Comparison of ENCODE assay signal across 18 cellular contexts in the genomic region with DNA sequence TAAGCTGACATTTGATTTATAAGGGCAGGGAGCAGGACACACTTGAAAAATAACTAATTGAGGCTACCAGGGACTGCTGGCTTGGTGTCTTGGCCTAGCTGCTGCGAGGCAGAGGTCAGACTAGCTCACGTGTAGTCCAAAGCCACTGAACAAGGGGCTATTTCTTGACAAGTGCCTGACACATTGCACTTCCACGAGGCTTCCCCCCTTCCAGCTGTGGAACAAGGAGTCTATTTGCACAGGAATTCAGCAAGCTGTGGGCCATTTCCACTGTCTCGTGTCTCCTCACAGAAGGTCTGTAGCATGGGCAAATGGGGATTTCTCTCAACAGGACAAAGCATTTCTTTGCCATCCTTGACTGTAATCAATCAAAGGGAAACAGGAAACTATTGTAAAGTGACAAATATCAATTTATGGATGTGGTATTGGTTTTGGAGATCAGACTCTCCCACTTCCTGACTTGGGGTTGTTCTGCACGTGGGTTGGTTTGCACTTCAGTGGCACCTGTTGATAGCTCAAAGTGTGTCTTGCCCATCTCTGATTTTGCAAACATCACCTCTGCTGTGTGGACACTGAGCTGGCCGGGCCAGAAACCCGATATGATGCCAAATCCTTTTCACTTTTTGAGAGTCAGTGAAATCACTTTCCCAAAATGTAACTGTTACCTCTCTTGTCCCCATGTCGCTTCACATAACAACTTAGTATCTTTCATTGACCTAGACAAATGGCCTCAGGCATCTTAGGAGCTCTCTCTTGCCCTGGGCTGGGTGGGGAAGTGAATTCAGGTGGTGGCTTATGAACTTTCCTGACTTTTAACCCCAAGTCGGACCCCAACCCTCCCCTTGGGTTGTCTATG.
"Had no signal": no experiment of that assay in that cellular context is flagged by ENCODE, and none has a peak within 500 bp of the region (broad histone marks: within the 10 kb centered on the region; RNA-seq: fewer than 3 reads in every experiment).

No MANE protein-coding gene starts in this region.

- H3K4me1 ChIP-seq: gastroesophageal sphincter, prostate gland, transverse colon, uterus had no signal

- H3K27me3 ChIP-seq: gastroesophageal sphincter, ovary, transverse colon, uterus had no signal

- H3K9me3 ChIP-seq: gastroesophageal sphincter, ovary, prostate gland, transverse colon, uterus had no signal

- H3K27ac ChIP-seq: coronary artery, gastroesophageal sphincter, ovary, prostate gland, transverse colon, uterus had no signal

- H3K4me3 Mint-ChIP-seq: activated naive CD8-positive, alpha-beta T cell treated with anti-CD3 and anti-CD28 coated beads for 36 hours; activated T-cell treated with anti-CD3 and anti-CD28 coated beads, Interleukin-2, amount 50 U/mL, for 4 hours; natural killer cell; WTC11 had no signal

- H3K27ac Mint-ChIP-seq: activated naive CD8-positive, alpha-beta T cell treated with anti-CD3 and anti-CD28 coated beads for 36 hours; activated T-helper 2 cell treated with anti-CD3 and anti-CD28 coated beads, Interferon-gamma antibody, Interleukin-2, Interleukin-4, amounts not matched to agents 10 μg/mL and 5 μg/mL and 100 μg/mL, durations not matched to agents 14 hours and 24 hours and 36 hours; natural killer cell; WTC11 had no signal

- H3K4me3 ChIP-seq: coronary artery, gastroesophageal sphincter, ovary, prostate gland, transverse colon, uterus had no signal

- DNase-seq: activated CD8-positive, alpha-beta memory T cell treated with anti-CD3 and anti-CD28 coated beads, Interleukin-2, amount 50 U/mL, for 48 hours; activated naive CD4-positive, alpha-beta T cell; activated T-cell treated with anti-CD3 and anti-CD28 coated beads, Interleukin-2, amount 50 U/mL, for 4 hours; cerebellar nuclear complex; head of caudate nucleus; left colon; natural killer cell; ovary; stimulated activated CD4-positive, alpha-beta T cell treated with anti-CD3 and anti-CD28 coated beads, Interleukin-12 subunit alpha, Interleukin-12 subunit beta, amount 100 ng/mL, for 4 hours; T-helper 9 cell; transverse colon; uterus had no signal

- H3K9me3 Mint-ChIP-seq: activated naive CD8-positive, alpha-beta T cell treated with anti-CD3 and anti-CD28 coated beads for 36 hours; activated T-cell treated with anti-CD3 and anti-CD28 coated beads, Interleukin-2, amount 50 U/mL, for 4 hours; activated T-helper 2 cell treated with anti-CD3 and anti-CD28 coated beads, Interferon-gamma antibody, Interleukin-2, Interleukin-4, amounts not matched to agents 10 μg/mL and 5 μg/mL and 100 μg/mL, durations not matched to agents 14 hours and 24 hours and 36 hours; natural killer cell; WTC11 had no signal

- H3K27me3 Mint-ChIP-seq: activated naive CD8-positive, alpha-beta T cell treated with anti-CD3 and anti-CD28 coated beads for 36 hours had no signal

- H3K36me3 ChIP-seq: gastroesophageal sphincter, ovary, prostate gland, transverse colon, uterus had no signal

- ATAC-seq: activated T-cell treated with anti-CD3 and anti-CD28 coated beads, Interleukin-2, amount 50 U/mL, for 4 hours; gastroesophageal sphincter; left colon; natural killer cell; WTC11 had no signal
